ENCODE assay signal across 33 cellular contexts in genomic region chr1:17222557-17222956, GRCh38. TPM values are rescaled to one million over a fixed set of nuclear protein-coding genes. Genes with fewer than 3 reads are reported as not detected.
"Had no signal": no experiment of that assay in that cellular context is flagged by ENCODE, and none has a peak within 500 bp of the region (broad histone marks: within the 10 kb centered on the region; RNA-seq: fewer than 3 reads in every experiment).

No MANE protein-coding gene starts in this region.

- FAIRE-seq: bronchial epithelial cell, TTC549 had no signal

- ATAC-seq: activated CD8-positive, alpha-beta T cell treated with anti-CD3 and anti-CD28 coated beads for 36 hours; activated T-cell treated with anti-CD3 and anti-CD28 coated beads, Interleukin-2, amount 50 U/mL, for 4 hours; activated T-cell treated with anti-CD3 and anti-CD28 coated beads, Interleukin-2, amount 50 U/mL, for 72 hours; activated T-helper 17 cell treated with anti-CD3 and anti-CD28 coated beads, Interleukin-2, amount 50 U/mL, for 72 hours had no signal

- DNase-seq: activated B cell treated with CpG ODN at 0.5 μM for 24 hours; activated CD4-positive, alpha-beta memory T cell treated with anti-CD3 and anti-CD28 coated beads for 36 hours; activated CD4-positive, alpha-beta T cell treated with anti-CD3 and anti-CD28 coated beads for 4 hours; activated CD4-positive, alpha-beta T cell treated with anti-CD3 and anti-CD28 coated beads, Interleukin-2, amount 10 ng/mL, durations not matched to agents 24 days and 14 days; activated CD4-positive, alpha-beta T cell treated with anti-CD3 and anti-CD28 coated beads, Interleukin-2, amount 50 U/mL, for 1 hour; activated CD4-positive, alpha-beta T cell treated with anti-CD3 and anti-CD28 coated beads, Interleukin-2, amount 50 U/mL, for 4 hours; activated CD4-positive, CD25-positive, alpha-beta regulatory T cell treated with anti-CD3 and anti-CD28 coated beads, Interleukin-2, amount 50 U/mL, for 72 hours; activated CD8-positive, alpha-beta memory T cell treated with anti-CD3 and anti-CD28 coated beads, Interleukin-2, amount 50 U/mL, for 4 hours; activated CD8-positive, alpha-beta T cell treated with anti-CD3 and anti-CD28 coated beads for 36 hours; activated effector memory CD4-positive, alpha-beta T cell treated with anti-CD3 and anti-CD28 coated beads, Interleukin-2, amount 50 U/mL, for 16 hours; activated gamma-delta T cell treated with Interleukin-2 at 50 U/mL for 16 hours; activated naive CD4-positive, alpha-beta T cell; activated naive CD4-positive, alpha-beta T cell treated with anti-CD3 and anti-CD28 coated beads, Interleukin-2, amount 10 ng/mL, durations not matched to agents 7 days and 5 days; activated T-cell treated with anti-CD3 and anti-CD28 coated beads for 4 hours; activated T-cell treated with anti-CD3 and anti-CD28 coated beads, Interleukin-2, amount 50 U/mL, for 1 hour; activated T-cell treated with anti-CD3 and anti-CD28 coated beads, Interleukin-2, amount 50 U/mL, for 4 hours; activated T-cell treated with anti-CD3 and anti-CD28 coated beads, Interleukin-2, amount 50 U/mL, for 72 hours; anterior cingulate cortex; caudate nucleus; cerebellar nuclear complex; T-helper 1 cell; T-helper 2 cell; T-helper 9 cell had no signal

- H3K27ac ChIP-seq: ascending aorta, cardiac muscle cell, VCaP had no signal

- H3K4me3 ChIP-seq: ascending aorta, cardiac muscle cell had no signal

- H3K4me1 ChIP-seq: ascending aorta had no signal

- H3K9me3 ChIP-seq: ascending aorta had no signal

- H3K36me3 ChIP-seq: ascending aorta, cardiac muscle cell had no signal

- H3K27me3 ChIP-seq: ascending aorta, cardiac muscle cell had no signal

RNA-seq across cellular contexts. Expression of gene PADI1, which starts 17.6 kb away (rescaled TPM):
- total RNA-seq: activated B cell treated with CpG ODN at 0.5 μM for 24 hours; activated CD4-positive, alpha-beta memory T cell treated with anti-CD3 and anti-CD28 coated beads for 36 hours; activated CD4-positive, alpha-beta T cell treated with anti-CD3 and anti-CD28 coated beads, Interleukin-2, amount 10 ng/mL, durations not matched to agents 24 days and 14 days; activated CD8-positive, alpha-beta memory T cell treated with anti-CD3 and anti-CD28 coated beads for 36 hours; activated CD8-positive, alpha-beta T cell treated with anti-CD3 and anti-CD28 coated beads for 36 hours; activated T-cell treated with anti-CD3 and anti-CD28 coated beads, Interleukin-2, amount 50 U/mL, for 4 hours; activated T-cell treated with anti-CD3 and anti-CD28 coated beads, Interleukin-2, amount 50 U/mL, for 72 hours; activated T-helper 1 cell treated with anti-CD3 and anti-CD28 coated beads, Interleukin-12 subunit alpha, Interleukin-12 subunit beta, Interleukin-2, Interleukin-4 antibody, amounts not matched to agents 30 ng/mL and 10 ng/mL and 1 ng/mL, durations not matched to agents 14 hours and 24 hours and 36 hours; activated T-helper 17 cell treated with anti-CD3 and anti-CD28 coated beads, Interleukin-2, amount 50 U/mL, for 72 hours; ascending aorta had no signal

RNA-seq across cellular contexts. Expression of gene PADI3, which starts 26.3 kb away (rescaled TPM):
- total RNA-seq: activated B cell treated with CpG ODN at 0.5 μM for 24 hours; activated CD4-positive, alpha-beta memory T cell treated with anti-CD3 and anti-CD28 coated beads for 36 hours; activated CD4-positive, alpha-beta T cell treated with anti-CD3 and anti-CD28 coated beads, Interleukin-2, amount 10 ng/mL, durations not matched to agents 24 days and 14 days; activated CD8-positive, alpha-beta memory T cell treated with anti-CD3 and anti-CD28 coated beads for 36 hours; activated CD8-positive, alpha-beta T cell treated with anti-CD3 and anti-CD28 coated beads for 36 hours; activated T-cell treated with anti-CD3 and anti-CD28 coated beads, Interleukin-2, amount 50 U/mL, for 4 hours; activated T-cell treated with anti-CD3 and anti-CD28 coated beads, Interleukin-2, amount 50 U/mL, for 72 hours; activated T-helper 1 cell treated with anti-CD3 and anti-CD28 coated beads, Interleukin-12 subunit alpha, Interleukin-12 subunit beta, Interleukin-2, Interleukin-4 antibody, amounts not matched to agents 30 ng/mL and 10 ng/mL and 1 ng/mL, durations not matched to agents 14 hours and 24 hours and 36 hours; activated T-helper 17 cell treated with anti-CD3 and anti-CD28 coated beads, Interleukin-2, amount 50 U/mL, for 72 hours; ascending aorta; chondrocyte had no signal
- polyA plus RNA-seq: adipose tissue, cardiac muscle cell had no signal
